In genomic region chr1:6928106-6928885, GRCh38 we compare ENCODE assay signal across 17 cellular contexts.
DNase-seq lines count a peak whose midpoint lies in the region; ATAC-seq, FAIRE-seq and TF ChIP-seq lines count a peak whose summit lies in the region.
"Had no signal": no experiment of that assay in that cellular context is flagged by ENCODE, and none has a peak within 500 bp of the region (broad histone marks: within the 10 kb centered on the region; RNA-seq: fewer than 3 reads in every experiment).

No MANE protein-coding gene starts in this region.

- dilution Hi-C loops in IMR-90 (cut with HindIII; ENCODE audit: low sequenced_read_pairs, unreplicated experiment), result no loop called here

- CTCF ChIA-PET in IMR-90 (lab: Yijun Ruan, JAX), result no interaction called here
- CTCF ChIA-PET in H1 (lab: Charles Lee; ENCODE audit: partially characterized antibody), result interaction anchor here (0.9 to 3.2 kb wide), 4 partner anchors 8 to 115 kb away, joined by 3 to 12 read pairs (median 4); no protein-coding TSS in a partner anchor

- H3K36me3 ChIP-seq in IMR-90 (ENCODE audit: control insufficient read depth, insufficient read depth, low read length), result no peaks in the 10 kb centered on the region
- no peaks in the 10 kb centered on the region for H3K36me3 ChIP-seq in H1 (ENCODE audit: control insufficient read depth in 2 of 4, insufficient read depth in 4 of 4, low read length in 3 of 4)

- H2BK120ac ChIP-seq in IMR-90 (ENCODE audit: low read depth, low read length) (no peak overlapping the region), H1 (replicated peaks; ENCODE audit: low read depth, low read length) (no peak overlapping the region)

- H4K5ac ChIP-seq in IMR-90 (ENCODE audit: low read depth, low read length) (no peak overlapping the region), H1 (ENCODE audit: insufficient read length, low read depth, low read length) (no peak overlapping the region)

- H3K4me1 Mint-ChIP-seq in T-helper 17 cell, result peaks cover 7% of the 10 kb centered on the region
- H3K4me1 Mint-ChIP-seq: B cell had no signal

- H3K27me3 Mint-ChIP-seq in T-helper 17 cell, result peaks cover 55% of the 10 kb centered on the region

- no peak for ATAC-seq in IMR-90 (ENCODE audit: low read depth)
- ATAC-seq in T-helper 17 cell, result no peak
- no peak for ATAC-seq in GM21423 (IDR thresholded peaks at IDR 0.05; ENCODE audit: unreplicated experiment)
- ATAC-seq: GM12878 had no signal

- H4K91ac ChIP-seq in IMR-90 (ENCODE audit: insufficient read depth, low read depth, low read length), result no peak overlapping the region
- no peak overlapping the region for H4K91ac ChIP-seq in H1 (replicated peaks; ENCODE audit: insufficient read length, low read length)

- H3K9me1 ChIP-seq in IMR-90 (ENCODE audit: insufficient read depth, low read length), result no peaks in the 10 kb centered on the region

- DNase-seq in ELF-1 (ENCODE audit: low read depth, low spot score), result peak; percentile 44
- DNase-seq in IMR-90, result no peak
- DNase-seq in T-helper 17 cell, result no peak
- no peak for DNase-seq in H1 (ENCODE audit: low read depth in 1 of 2, low spot score in 2 of 2)
- no peak for DNase-seq in activated T-cell treated with anti-CD3 and anti-CD28 coated beads, Interleukin-2, amount 50 U/mL, for 48 hours
- DNase-seq in NCI-H1092 (lab: John Stamatoyannopoulos, UW), result no peak
- DNase-seq: C1 segment of cervical spinal cord; Calu3; CD4-positive, alpha-beta T cell; DMS 273 treated with DMSO at 0.1 percent for 48 hours; HCEC 1CT had no signal

- TF ChIP-seq EP300 in H1 (IDR thresholded peaks at IDR 0.05; ENCODE audit: borderline replicate concordance in 1 of 2, low read depth in 2 of 2, low read length in 2 of 2), result no peak

- POLR2A ChIA-PET in IMR-90 (lab: Charles Lee; ENCODE audit: unreplicated experiment), result no interaction called here
- POLR2A ChIA-PET in H1 (lab: Charles Lee; ENCODE audit: partially characterized antibody), result interaction anchor here (0.6 to 1.5 kb wide), 2 partner anchors 12 to 188 kb away, joined by 3 to 8 read pairs; no protein-coding TSS in a partner anchor

- no peak overlapping the region for H2BK20ac ChIP-seq in IMR-90 (ENCODE audit: low read depth, low read length)
- no peak overlapping the region for H2BK20ac ChIP-seq in H1 (ENCODE audit: low read length)

- no peak overlapping the region for H2BK15ac ChIP-seq in IMR-90 (ENCODE audit: low read depth, low read length)
- H2BK15ac ChIP-seq in H1 (ENCODE audit: low read length), result no peak overlapping the region

- no peaks in the 10 kb centered on the region for H3K9me3 ChIP-seq in IMR-90 (ENCODE audit: control insufficient read depth, insufficient read depth, low read length)
- no peaks in the 10 kb centered on the region for H3K9me3 ChIP-seq in T-helper 17 cell (ENCODE audit: control insufficient read depth, low read length, poor library complexity, severe bottlenecking)
- no peaks in the 10 kb centered on the region for H3K9me3 ChIP-seq in H1 (ENCODE audit: insufficient read depth in 2 of 2, low read depth in 1 of 2, low read length in 1 of 2)

- H3K27ac Mint-ChIP-seq in T-helper 17 cell, result peak overlapping the region; percentile 16
- H3K27ac Mint-ChIP-seq: B cell; CD4-positive, alpha-beta T cell had no signal

- TF ChIP-seq POLR2A in IMR-90 (IDR thresholded peaks at IDR 0.05; ENCODE audit: low read depth, low read length) (no peak), H1 (IDR thresholded peaks at IDR 0.05; ENCODE audit: control extremely low read depth in 1 of 2, low read depth in 2 of 2, low read length in 2 of 2) (no peak)

- H4K20me1 ChIP-seq in IMR-90 (ENCODE audit: insufficient read depth, low read length), result no peaks in the 10 kb centered on the region
- no peaks in the 10 kb centered on the region for H4K20me1 ChIP-seq in H1 (replicated peaks in 1 of 2; ENCODE audit: control insufficient read depth in 1 of 2, insufficient read depth in 2 of 2, low read length in 2 of 2)

- H3K4me1 ChIP-seq in IMR-90 (ENCODE audit: control insufficient read depth, insufficient read depth, low read length) (peaks cover 4% of the 10 kb centered on the region; the same call in 1 of the 2 replicates), H1 (replicated peaks in 1 of 4; ENCODE audit: control insufficient read depth in 3 of 4, insufficient read depth in 4 of 4, low read length in 3 of 4) (no peaks in the 10 kb centered on the region; a peak in 1 of 7 replicates)

- H3K4me3 Mint-ChIP-seq in T-helper 17 cell, result no peak overlapping the region
- H3K4me3 Mint-ChIP-seq: B cell; CD4-positive, alpha-beta T cell had no signal

- H4K8ac ChIP-seq in IMR-90 (ENCODE audit: low read depth in 2 of 2, low read length in 2 of 2) (no peak overlapping the region), H1 (ENCODE audit: extremely low read depth, insufficient read depth, low read length) (no peak overlapping the region)

- no peak overlapping the region for H3K27ac ChIP-seq in IMR-90 (ENCODE audit: insufficient read depth, low read length)
- no peak overlapping the region for H3K27ac ChIP-seq in H1 (ENCODE audit: low read depth, low read length)
- H3K27ac ChIP-seq: HL-60 had no signal

- no peak for TF ChIP-seq CTCF in IMR-90 (conservative IDR thresholded peaks at IDR 0.05; ENCODE audit: low read depth, low read length)
- no peak for TF ChIP-seq CTCF in H1 (IDR thresholded peaks at IDR 0.05; ENCODE audit: control extremely low read depth in 1 of 3, insufficient read depth in 1 of 3, low read depth in 1 of 3, low read length in 3 of 3)

- H3K79me1 ChIP-seq in IMR-90 (ENCODE audit: low read depth in 1 of 2, low read length in 2 of 2) (no peaks in the 10 kb centered on the region), H1 (ENCODE audit: low read depth, low read length) (no peaks in the 10 kb centered on the region)

- no TSS peak for BruUV-seq in IMR-90 (replicated peaks; lab: Mats Ljungman, UMichigan)

- H2AK5ac ChIP-seq in IMR-90 (ENCODE audit: low read depth, low read length) (no peak overlapping the region), H1 (ENCODE audit: low read depth, low read length) (no peak overlapping the region; the same call in 1 of the 2 replicates)

- H3K4me2 ChIP-seq in IMR-90 (ENCODE audit: low read depth, low read length), result no peak overlapping the region
- no peak overlapping the region for H3K4me2 ChIP-seq in H1 (ENCODE audit: insufficient read depth in 1 of 2, low read depth in 2 of 2, low read length in 2 of 2)

- H3K18ac ChIP-seq in IMR-90 (ENCODE audit: low read depth, low read length) (no peak overlapping the region), H1 (ENCODE audit: extremely low read depth, low read length) (no peak overlapping the region)

- H3K27me3 ChIP-seq in IMR-90 (ENCODE audit: control insufficient read depth, insufficient read depth, low read length), result peaks cover 48% of the 10 kb centered on the region
- H3K27me3 ChIP-seq in H1 (replicated peaks in 1 of 4; ENCODE audit: control insufficient read depth in 3 of 4, extremely low read depth in 1 of 4, insufficient read depth in 3 of 4, low read length in 3 of 4), result no peaks in the 10 kb centered on the region

- peaks cover 2% of the 10 kb centered on the region for H3K36me3 Mint-ChIP-seq in T-helper 17 cell (ENCODE audit: low read depth)

- intact Hi-C loops in IMR-90 (cut with micrococcal nuclease), result no loop called here

- in situ Hi-C loops in IMR-90 (cut with MboI; ENCODE audit: low sequenced_read_pairs), result no loop called here

- H3K79me2 ChIP-seq in H1 (ENCODE audit: control insufficient read depth in 1 of 2, insufficient read depth in 2 of 2, low read length in 2 of 2), result no peaks in the 10 kb centered on the region

- peak overlapping the region; percentile 40 for H2AK9ac ChIP-seq in IMR-90 (replicated peaks; ENCODE audit: low read depth, low read length, poor library complexity)

- H3K4me3 ChIP-seq in IMR-90 (ENCODE audit: insufficient read depth, low read depth, low read length), result no peak overlapping the region
- no peak overlapping the region for H3K4me3 ChIP-seq in H1 (ENCODE audit: extremely low read depth in 1 of 4, insufficient read depth in 2 of 4, low read depth in 3 of 4, low read length in 4 of 4)
- H3K4me3 ChIP-seq: GM12878 had no signal

- no peak for FAIRE-seq in H1 (lab: Jason Lieb, UNC)
- FAIRE-seq: A204.1, GM12878, GM18507 had no signal

- H3K56ac ChIP-seq in IMR-90 (ENCODE audit: extremely low read depth, insufficient read depth, low read length) (no peak overlapping the region), H1 (replicated peaks; ENCODE audit: insufficient read length, low read depth, low read length) (no peak overlapping the region)

- TF ChIP-seq RAD21 in IMR-90 (IDR thresholded peaks at IDR 0.05; ENCODE audit: low read length) (no peak), H1 (IDR thresholded peaks at IDR 0.05 in 1 of 2, conservative IDR thresholded peaks at IDR 0.05 in 1 of 2; ENCODE audit: low read depth in 2 of 2, low read length in 2 of 2) (no peak)

- no peak overlapping the region for H3K4ac ChIP-seq in IMR-90 (ENCODE audit: low read depth, low read length)
- no peak overlapping the region for H3K4ac ChIP-seq in H1 (replicated peaks; ENCODE audit: insufficient read length, low read depth, low read length)

- no peak overlapping the region for H3K23ac ChIP-seq in IMR-90 (ENCODE audit: low read depth, low read length)
- no peak overlapping the region for H3K23ac ChIP-seq in H1 (ENCODE audit: insufficient read length)

- no peak overlapping the region for H3K9ac ChIP-seq in IMR-90 (ENCODE audit: low read depth, low read length)
- H3K9ac ChIP-seq in H1 (replicated peaks in 1 of 4; ENCODE audit: extremely low read depth in 1 of 4, low read depth in 3 of 4, low read length in 3 of 4), result peak overlapping the region in 1 of 4 experiments; percentile 18; a peak in 1 of 7 replicates

- H2BK12ac ChIP-seq in H1 (ENCODE audit: low read depth, low read length), result no peak overlapping the region

- 63% methylated on average over 1 of the region's 12 CpGs; no CpG with 5 or more reads in 1 of the 2 experiments for WGBS in IMR-90 (ENCODE audit: extremely low coverage in 2 of 2, insufficient read length in 1 of 2), 2 experiments
- WGBS in H1 (ENCODE audit: extremely low coverage in 1 of 2, insufficient coverage in 1 of 2, insufficient read length in 1 of 2, insufficient replicate concordance in 2 of 2, low coverage in 1 of 2, low lambda C conversion rate in 2 of 2, missing lambda C conversion rate in 1 of 2), 2 experiments, result 79% methylated on average over 12 of the region's 12 CpGs; no CpG with 5 or more reads in 1 of the 2 experiments

- peak overlapping the region; percentile 48 for H2AFZ ChIP-seq in IMR-90 (replicated peaks; ENCODE audit: low read length, poor library complexity)
- no peak overlapping the region for H2AFZ ChIP-seq in H1 (ENCODE audit: low read length)

- no peaks in the 10 kb centered on the region for H3K23me2 ChIP-seq in H1 (ENCODE audit: low read depth, low read length)

- H3K14ac ChIP-seq in IMR-90 (replicated peaks; ENCODE audit: low read depth, low read length) (no peak overlapping the region), H1 (ENCODE audit: insufficient read length) (no peak overlapping the region)

- no peak overlapping the region for H2BK5ac ChIP-seq in IMR-90 (ENCODE audit: low read depth, low read length, poor library complexity, severe bottlenecking)
- H2BK5ac ChIP-seq in H1 (ENCODE audit: low read depth, low read length), result no peak overlapping the region

TF ChIP-seq in IMR-90, 13 proteins besides CTCF, POLR2A, EP300 and RAD21 (continues in another document):
- TF ChIP-seq CEBPB (IDR thresholded peaks at IDR 0.05; ENCODE audit: low read depth, low read length), result no peak

TF ChIP-seq in H1, 55 proteins besides CTCF, POLR2A, EP300 and RAD21 (continues in another document):
- no peak for TF ChIP-seq CTBP2 (IDR thresholded peaks at IDR 0.05; ENCODE audit: borderline replicate concordance, insufficient read depth, insufficient read length, low read length)
